Comparison of ENCODE assay signal across 8 cellular contexts in genomic region chr5:154754460-154755360, GRCh38. TPM values are rescaled to one million over a fixed set of nuclear protein-coding genes. Genes with fewer than 3 reads are reported as not detected.
A peak's percentile ranks its signal among the peaks of the same experiment; 100 is the strongest.
DNase-seq lines count a peak whose midpoint lies in the region; ATAC-seq, FAIRE-seq and TF ChIP-seq lines count a peak whose summit lies in the region.

No MANE protein-coding gene starts in this region.

- H3K23ac ChIP-seq in H1 (ENCODE audit: insufficient read length) = no peak overlapping the region
- peak overlapping the region in 1 of 2 experiments; percentile 15 for H3K23ac ChIP-seq in mesenchymal stem cell (ENCODE audit: low read length in 2 of 2)

- H2AK5ac ChIP-seq in H1 (ENCODE audit: low read depth, low read length) = 0 out of 2 replicates have a peak overlapping the region, but pooled peaks have one; percentile 42
- peak overlapping the region; percentile 36 for H2AK5ac ChIP-seq in mesenchymal stem cell (ENCODE audit: low read length, severe bottlenecking)

- H4K91ac ChIP-seq in H1 (replicated peaks; ENCODE audit: insufficient read length, low read length) (peak overlapping the region; percentile 67), mesenchymal stem cell (ENCODE audit: low read length) (peak overlapping the region; percentile 98)

- H3K36me3 ChIP-seq in H1 (ENCODE audit: control insufficient read depth in 2 of 4, insufficient read depth in 4 of 4, low read length in 3 of 4) = no peaks in the 10 kb centered on the region
- H3K36me3 ChIP-seq in mesenchymal stem cell (ENCODE audit: control insufficient read depth in 1 of 2, insufficient read depth in 2 of 2, low read depth in 1 of 2, low read length in 2 of 2) = no peaks in the 10 kb centered on the region

- H3K79me2 ChIP-seq in H1 (ENCODE audit: control insufficient read depth in 1 of 2, insufficient read depth in 2 of 2, low read length in 2 of 2) = peaks cover 38 to 43% of the 10 kb centered on the region in 2 experiments

- H3K18ac ChIP-seq in H1 (ENCODE audit: extremely low read depth, low read length) = peak overlapping the region; percentile 74; the same call in 1 of the 2 replicates
- peak overlapping the region; percentile 92 to 99 for H3K18ac ChIP-seq in mesenchymal stem cell (ENCODE audit: low read depth in 1 of 2, low read length in 2 of 2)

- POLR2A ChIA-PET in H1 (lab: Charles Lee; ENCODE audit: partially characterized antibody) = interaction anchor here (1.2 to 1.5 kb wide), 3 partner anchors 43 to 72 kb away, joined by 3 to 5 read pairs (median 5); no protein-coding TSS in a partner anchor

- no peak overlapping the region for H2AFZ ChIP-seq in H1 (ENCODE audit: low read length)
- peak overlapping the region; percentile 47 for H2AFZ ChIP-seq in mesenchymal stem cell (ENCODE audit: low read depth, low read length)

- H2BK120ac ChIP-seq in H1 (replicated peaks; ENCODE audit: low read depth, low read length) (no peak overlapping the region), mesenchymal stem cell (ENCODE audit: low read depth, low read length) (peak overlapping the region; percentile 98)

- peak overlapping the region in 3 of 4 experiments; percentile 41 to 51 (median 45); a peak in 5 of 7 replicates for H3K9ac ChIP-seq in H1 (replicated peaks in 1 of 4; ENCODE audit: extremely low read depth in 1 of 4, low read depth in 3 of 4, low read length in 3 of 4)
- H3K9ac ChIP-seq in mesenchymal stem cell (ENCODE audit: low read length) = peak overlapping the region; percentile 97

- peak overlapping the region; percentile 59 to 70 for H3K4me2 ChIP-seq in H1 (ENCODE audit: insufficient read depth in 1 of 2, low read depth in 2 of 2, low read length in 2 of 2)
- peak overlapping the region; percentile 96 for H3K4me2 ChIP-seq in mesenchymal stem cell (ENCODE audit: low read length, poor library complexity, severe bottlenecking)

- H4K20me1 ChIP-seq in H1 (replicated peaks in 1 of 2; ENCODE audit: control insufficient read depth in 1 of 2, insufficient read depth in 2 of 2, low read length in 2 of 2) = peaks cover 13 to 14% of the 10 kb centered on the region in 2 experiments

- H2BK15ac ChIP-seq in H1 (ENCODE audit: low read length) (no peak overlapping the region), mesenchymal stem cell (ENCODE audit: low read depth, poor library complexity, severe bottlenecking) (peak overlapping the region; percentile 95)

- H2BK5ac ChIP-seq in H1 (ENCODE audit: low read depth, low read length) (peak overlapping the region; percentile 82; the same call in 1 of the 2 replicates), mesenchymal stem cell (ENCODE audit: low read depth, low read length, poor library complexity, severe bottlenecking) (peak overlapping the region; percentile 66)

- H3K27ac ChIP-seq in H1 (ENCODE audit: low read depth, low read length) (peak overlapping the region; percentile 69; the same call in 1 of the 2 replicates), mesenchymal stem cell (ENCODE audit: low read length, poor library complexity, severe bottlenecking) (peak overlapping the region; percentile 72)

- peak overlapping the region; percentile 38 for H3K56ac ChIP-seq in H1 (replicated peaks; ENCODE audit: insufficient read length, low read depth, low read length)

- H4K5ac ChIP-seq in H1 (ENCODE audit: insufficient read length, low read depth, low read length) = peak overlapping the region; percentile 78

- peak overlapping the region; percentile 42 for H3K4ac ChIP-seq in H1 (replicated peaks; ENCODE audit: insufficient read length, low read depth, low read length)
- H3K4ac ChIP-seq in mesenchymal stem cell (ENCODE audit: low read depth in 1 of 2, low read length in 2 of 2) = peak overlapping the region; percentile 71 to 96

- H3K9me3 Mint-ChIP-seq in activated CD8-positive, alpha-beta memory T cell treated with anti-CD3 and anti-CD28 coated beads, Interleukin-2, amount 10 ng/mL, durations not matched to agents 7 days and 5 days (ENCODE audit: low read depth) = no peaks in the 10 kb centered on the region

- H2BK20ac ChIP-seq in H1 (ENCODE audit: low read length) = 0 out of 2 replicates have a peak overlapping the region, but pooled peaks have one; percentile 18

- peak; percentile 42 to 59 for TF ChIP-seq RAD21 in H1 (IDR thresholded peaks at IDR 0.05 in 1 of 2, conservative IDR thresholded peaks at IDR 0.05 in 1 of 2; ENCODE audit: low read depth in 2 of 2, low read length in 2 of 2)

- CTCF ChIA-PET in activated CD8-positive, alpha-beta memory T cell treated with anti-CD3 and anti-CD28 coated beads, Interleukin-2, amount 10 ng/mL, durations not matched to agents 7 days and 5 days (lab: Charles Lee) = no interaction called here
- CTCF ChIA-PET in H1 (lab: Charles Lee; ENCODE audit: partially characterized antibody) = interaction anchor here (1.3 to 2.3 kb wide), 5 partner anchors 17 to 70 kb away, joined by 3 to 7 read pairs (median 6); no protein-coding TSS in a partner anchor

- peaks cover 37% of the 10 kb centered on the region for H3K4me1 Mint-ChIP-seq in activated CD8-positive, alpha-beta memory T cell treated with anti-CD3 and anti-CD28 coated beads, Interleukin-2, amount 10 ng/mL, durations not matched to agents 7 days and 5 days

- H3K27me3 Mint-ChIP-seq in activated CD8-positive, alpha-beta memory T cell treated with anti-CD3 and anti-CD28 coated beads, Interleukin-2, amount 10 ng/mL, durations not matched to agents 7 days and 5 days = no peaks in the 10 kb centered on the region

- H3K79me1 ChIP-seq in H1 (ENCODE audit: low read depth, low read length) (peaks cover 6% of the 10 kb centered on the region; the same call in 1 of the 2 replicates), mesenchymal stem cell (replicated peaks; ENCODE audit: low read length, poor library complexity, severe bottlenecking) (peaks cover 2% of the 10 kb centered on the region)

- H3K14ac ChIP-seq in H1 (ENCODE audit: insufficient read length) = no peak overlapping the region
- peak overlapping the region in 1 of 2 experiments; percentile 95 for H3K14ac ChIP-seq in mesenchymal stem cell (ENCODE audit: low read length in 2 of 2)

- H3K4me3 ChIP-seq in H1 (ENCODE audit: extremely low read depth in 1 of 4, insufficient read depth in 2 of 4, low read depth in 3 of 4, low read length in 4 of 4) (peak overlapping the region; percentile 10 to 98 (median 53); a peak in 7 of 8 replicates), mesenchymal stem cell (ENCODE audit: insufficient read depth in 1 of 2, low read depth in 1 of 2, low read length in 2 of 2) (peak overlapping the region; percentile 69 to 80)

- ATAC-seq in GM21381 (IDR thresholded peaks at IDR 0.05; ENCODE audit: unreplicated experiment) = peak; percentile 86
- peak; percentile 92 for ATAC-seq in activated CD8-positive, alpha-beta memory T cell treated with anti-CD3 and anti-CD28 coated beads, Interleukin-2, amount 10 ng/mL, durations not matched to agents 7 days and 5 days

- DNase-seq in D341Med (ENCODE audit: low spot score) = peak; percentile 94
- DNase-seq in HTR-8/SVneo (ENCODE audit: insufficient read length, low spot score) = peak; percentile 98
- DNase-seq in NOMO-1 (lab: John Stamatoyannopoulos, UW; ENCODE audit: unreplicated experiment in 2 of 2) = peak; percentile 98 to 99
- DNase-seq in activated CD8-positive, alpha-beta memory T cell treated with anti-CD3 and anti-CD28 coated beads, Interleukin-2, amount 10 ng/mL, durations not matched to agents 7 days and 5 days = peak; percentile 99
- DNase-seq in H1 (ENCODE audit: low read depth in 1 of 2, low spot score in 2 of 2) = peak; percentile 99
- peak; percentile 99 for DNase-seq in mesenchymal stem cell
- peak; percentile 98 for DNase-seq in stimulated activated CD8-positive, alpha-beta memory T cell treated with anti-CD3 and anti-CD28 coated beads, Interleukin-12 subunit alpha, Interleukin-12 subunit beta, amount 100 ng/mL, for 24 hours (ENCODE audit: extremely low read depth)

- H3K23me2 ChIP-seq in H1 (ENCODE audit: low read depth, low read length) = peaks cover 3% of the 10 kb centered on the region; the same call in 1 of the 2 replicates

- H3K9me3 ChIP-seq in H1 (ENCODE audit: insufficient read depth in 2 of 2, low read depth in 1 of 2, low read length in 1 of 2) (no peaks in the 10 kb centered on the region), mesenchymal stem cell (ENCODE audit: control insufficient read depth, low read length) (no peaks in the 10 kb centered on the region)

- TF ChIP-seq POLR2A in H1 (IDR thresholded peaks at IDR 0.05; ENCODE audit: control extremely low read depth in 1 of 2, low read depth in 2 of 2, low read length in 2 of 2) = peak; percentile 73 to 82

- TF ChIP-seq CTCF in H1 (IDR thresholded peaks at IDR 0.05; ENCODE audit: control extremely low read depth in 1 of 3, insufficient read depth in 1 of 3, low read depth in 1 of 3, low read length in 3 of 3) = peak; percentile 66 to 69 (median 68); a peak in 3 of 4 replicates

- no peaks in the 10 kb centered on the region for H3K27me3 ChIP-seq in H1 (replicated peaks in 1 of 4; ENCODE audit: control insufficient read depth in 3 of 4, extremely low read depth in 1 of 4, insufficient read depth in 3 of 4, low read length in 3 of 4)
- no peaks in the 10 kb centered on the region for H3K27me3 ChIP-seq in mesenchymal stem cell (ENCODE audit: control insufficient read depth in 1 of 2, insufficient read depth in 1 of 2, low read length in 2 of 2)

- peak in 1 of 2 experiments; percentile 16; a peak in 1 of 3 replicates for TF ChIP-seq EP300 in H1 (IDR thresholded peaks at IDR 0.05; ENCODE audit: borderline replicate concordance in 1 of 2, low read depth in 2 of 2, low read length in 2 of 2)

- WGBS in H1 (ENCODE audit: extremely low coverage in 1 of 2, insufficient coverage in 1 of 2, insufficient read length in 1 of 2, insufficient replicate concordance in 2 of 2, low coverage in 1 of 2, low lambda C conversion rate in 2 of 2, missing lambda C conversion rate in 1 of 2), 2 experiments = 5% methylated on average over 42 of the region's 92 CpGs; no CpG with 5 or more reads in 1 of the 2 experiments
- 1% methylated on average over 86 of the region's 92 CpGs for WGBS in mesenchymal stem cell

- FAIRE-seq in HTR-8/SVneo (lab: Jason Lieb, UNC) = peak; percentile 96
- no peak for FAIRE-seq in H1 (lab: Jason Lieb, UNC)

- H3K4me1 ChIP-seq in H1 (replicated peaks in 1 of 4; ENCODE audit: control insufficient read depth in 3 of 4, insufficient read depth in 4 of 4, low read length in 3 of 4) (peaks cover 6 to 15% (median 12%) of the 10 kb centered on the region in 4 experiments), mesenchymal stem cell (ENCODE audit: control insufficient read depth, insufficient read depth, low read depth, low read length) (peaks cover 11% of the 10 kb centered on the region)

- H3K36me3 Mint-ChIP-seq in activated CD8-positive, alpha-beta memory T cell treated with anti-CD3 and anti-CD28 coated beads, Interleukin-2, amount 10 ng/mL, durations not matched to agents 7 days and 5 days = peaks cover 6% of the 10 kb centered on the region

- H2BK12ac ChIP-seq in H1 (ENCODE audit: low read depth, low read length) = peak overlapping the region; percentile 68; the same call in 1 of the 2 replicates
- H2BK12ac ChIP-seq in mesenchymal stem cell (ENCODE audit: low read length in 2 of 2) = peak overlapping the region; percentile 86 to 92

- H3K27ac Mint-ChIP-seq in activated CD8-positive, alpha-beta memory T cell treated with anti-CD3 and anti-CD28 coated beads, Interleukin-2, amount 10 ng/mL, durations not matched to agents 7 days and 5 days = peak overlapping the region; percentile 95

- H4K8ac ChIP-seq in H1 (ENCODE audit: extremely low read depth, insufficient read depth, low read length) = peak overlapping the region; percentile 91
- peak overlapping the region; percentile 99 for H4K8ac ChIP-seq in mesenchymal stem cell (ENCODE audit: low read length)

- H3K4me3 Mint-ChIP-seq in activated CD8-positive, alpha-beta memory T cell treated with anti-CD3 and anti-CD28 coated beads, Interleukin-2, amount 10 ng/mL, durations not matched to agents 7 days and 5 days = peak overlapping the region; percentile 80

RNA-seq across cellular contexts. Expression of gene LARP1, which starts 0.5 kb away (rescaled TPM):
- 100 to 1,000 TPM; 212 to 238 TPM for total RNA-seq in activated CD8-positive, alpha-beta memory T cell treated with anti-CD3 and anti-CD28 coated beads, Interleukin-2, amount 10 ng/mL, durations not matched to agents 7 days and 5 days
- total RNA-seq in H1 (2021; fragmentation: NEBNext Ultra II Directional; extraction: Animal tissue kit (Norgen Biotek cat#: 25700)) = 409 and 422 TPM in 2 replicates
- 106 and 156 TPM in 2 replicates for polyA plus RNA-seq in H1 (2011; rRNA removed)
- 126 TPM for polyA plus RNA-seq in H1 (2011; cell fraction: cytosol; rRNA removed)
- 349 TPM for polyA plus RNA-seq in H1 (2011; cell fraction: nucleus; rRNA removed)
- polyA plus RNA-seq in H1 (2012, experiment 1 of 2) = 181 to 219 TPM (median 186 TPM) in 4 replicates
- 78.9 TPM for polyA plus RNA-seq in H1 (2012, experiment 2 of 2)
- polyA plus RNA-seq in H1 (2013, experiment 1 of 2) = 201 TPM
- polyA plus RNA-seq in H1 (2013, experiment 2 of 2) = 196 TPM
- polyA minus RNA-seq in H1 (2011; rRNA and poly(A)+ RNA removed) = 223 and 225 TPM in 2 replicates
- polyA minus RNA-seq in H1 (2011; cell fraction: cytosol; rRNA and poly(A)+ RNA removed) = 149 TPM
- polyA minus RNA-seq in H1 (2011; cell fraction: nucleus; rRNA and poly(A)+ RNA removed) = 253 TPM
- 133 TPM for polyA plus RNA-seq in mesenchymal stem cell (2013, experiment 1 of 2)
- polyA plus RNA-seq in mesenchymal stem cell (2013, experiment 2 of 2) = 124 TPM

Comparison
In these comparisons a context has a peak if more than half of its experiments do, and no peak if none do; other contexts are left out.
1. Peak in every context shown above with its lines: DNase-seq, ATAC-seq, H3K4me3 ChIP-seq and H3K27ac ChIP-seq.